In the genomic region with DNA sequence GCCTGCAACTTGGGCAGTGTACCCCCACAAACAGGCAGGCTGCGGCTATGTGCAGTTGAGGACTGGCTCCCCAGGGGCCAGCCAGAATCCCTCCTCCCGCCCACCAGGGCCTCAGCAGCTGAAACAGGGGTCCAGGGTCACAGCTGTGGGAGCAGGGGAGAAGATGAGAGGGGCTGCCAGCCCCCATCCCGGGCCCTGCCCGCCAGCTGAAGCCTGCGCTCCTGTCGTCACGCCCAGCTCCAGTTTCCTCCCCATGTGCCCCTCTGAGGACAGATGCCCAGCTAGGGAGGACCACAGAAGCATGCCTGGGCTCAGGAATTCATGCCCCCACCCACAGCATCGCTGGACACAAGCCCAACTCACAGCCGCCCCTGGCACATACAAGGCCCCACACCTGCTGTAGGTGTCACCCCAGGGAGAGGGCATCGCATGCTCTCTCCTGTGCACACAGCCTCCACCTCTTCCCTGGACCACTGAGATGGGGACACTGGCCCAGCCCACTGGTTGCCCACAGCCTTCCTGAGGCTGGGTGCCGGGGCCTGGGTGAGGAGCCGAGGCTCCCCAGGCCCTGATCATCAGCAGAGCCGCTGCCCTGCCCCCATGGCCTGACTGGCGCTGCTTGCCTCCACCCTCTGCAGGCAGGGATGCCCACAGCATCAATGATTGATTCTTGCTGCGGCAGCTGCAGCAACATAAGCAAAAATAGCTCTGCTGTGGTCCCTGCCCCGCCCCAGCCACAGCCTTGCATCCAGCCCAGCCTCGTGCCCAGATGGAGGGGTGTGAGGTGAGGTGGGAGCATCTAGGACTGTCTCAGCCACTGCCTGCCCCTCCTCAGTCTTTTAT, we compare ENCODE assay signal across 1 cellular context.
TF ChIP-seq lines count a peak whose summit lies in the region.

No MANE protein-coding gene starts in this region.

TF ChIP-seq in SK-N-SH, 30 proteins besides CTCF, POLR2A, EP300 and RAD21:
- TF ChIP-seq IRF3 (IDR thresholded peaks at IDR 0.05; ENCODE audit: low read depth, low read length) (no peak), MEF2A (IDR thresholded peaks at IDR 0.05; ENCODE audit: borderline replicate concordance, low read depth) (no peak), TEAD4 (IDR thresholded peaks at IDR 0.05; ENCODE audit: borderline replicate concordance, insufficient read depth) (no peak), SMC3 (IDR thresholded peaks at IDR 0.05; ENCODE audit: low read depth, low read length) (no peak), MAX (IDR thresholded peaks at IDR 0.05; ENCODE audit: low read depth) (no peak)
- TF ChIP-seq, protein P1, sequence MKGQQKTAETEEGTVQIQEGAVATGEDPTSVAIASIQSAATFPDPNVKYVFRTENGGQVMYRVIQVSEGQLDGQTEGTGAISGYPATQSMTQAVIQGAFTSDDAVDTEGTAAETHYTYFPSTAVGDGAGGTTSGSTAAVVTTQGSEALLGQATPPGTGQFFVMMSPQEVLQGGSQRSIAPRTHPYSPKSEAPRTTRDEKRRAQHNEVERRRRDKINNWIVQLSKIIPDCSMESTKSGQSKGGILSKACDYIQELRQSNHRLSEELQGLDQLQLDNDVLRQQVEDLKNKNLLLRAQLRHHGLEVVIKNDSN (IDR thresholded peaks at IDR 0.05; ENCODE audit: borderline replicate concordance, low read depth) = no peak
